ENCODE assay signal across 1 cellular context in the genomic region with DNA sequence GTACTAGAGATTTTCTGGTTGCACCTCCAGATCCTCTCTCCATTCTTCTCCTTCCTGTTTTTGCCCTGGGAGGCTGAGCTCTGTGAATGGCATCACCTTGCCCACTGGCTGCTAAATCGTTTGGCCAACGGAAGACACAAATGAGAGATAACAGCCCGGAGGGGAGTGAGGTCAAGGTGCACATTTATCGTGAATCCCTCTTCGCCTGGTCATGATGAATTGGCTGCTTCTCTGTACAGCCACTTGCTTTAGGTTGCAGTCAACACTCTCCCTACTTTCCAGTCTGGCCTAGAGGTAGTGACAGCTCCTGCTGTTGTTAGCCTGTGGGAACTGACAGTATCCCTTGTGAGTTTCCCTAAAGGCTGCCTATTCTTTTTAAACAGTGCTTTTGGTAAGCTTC.
TF ChIP-seq lines count a peak whose summit lies in the region.

No MANE protein-coding gene starts in this region.

TF ChIP-seq in K562, 482 proteins besides CTCF, POLR2A, EP300 and RAD21 (continued from another document and continues in another):
- TF ChIP-seq, protein P1, sequence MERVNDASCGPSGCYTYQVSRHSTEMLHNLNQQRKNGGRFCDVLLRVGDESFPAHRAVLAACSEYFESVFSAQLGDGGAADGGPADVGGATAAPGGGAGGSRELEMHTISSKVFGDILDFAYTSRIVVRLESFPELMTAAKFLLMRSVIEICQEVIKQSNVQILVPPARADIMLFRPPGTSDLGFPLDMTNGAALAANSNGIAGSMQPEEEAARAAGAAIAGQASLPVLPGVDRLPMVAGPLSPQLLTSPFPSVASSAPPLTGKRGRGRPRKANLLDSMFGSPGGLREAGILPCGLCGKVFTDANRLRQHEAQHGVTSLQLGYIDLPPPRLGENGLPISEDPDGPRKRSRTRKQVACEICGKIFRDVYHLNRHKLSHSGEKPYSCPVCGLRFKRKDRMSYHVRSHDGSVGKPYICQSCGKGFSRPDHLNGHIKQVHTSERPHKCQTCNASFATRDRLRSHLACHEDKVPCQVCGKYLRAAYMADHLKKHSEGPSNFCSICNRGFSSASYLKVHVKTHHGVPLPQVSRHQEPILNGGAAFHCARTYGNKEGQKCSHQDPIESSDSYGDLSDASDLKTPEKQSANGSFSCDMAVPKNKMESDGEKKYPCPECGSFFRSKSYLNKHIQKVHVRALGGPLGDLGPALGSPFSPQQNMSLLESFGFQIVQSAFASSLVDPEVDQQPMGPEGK (CRISPR knock-in tag; IDR thresholded peaks at IDR 0.05; ENCODE audit: borderline replicate concordance), result no peak
- TF ChIP-seq CC2D1A (IDR thresholded peaks at IDR 0.05), result no peak
- TF ChIP-seq ZEB2 (IDR thresholded peaks at IDR 0.05), result peak; percentile 36; the same call in 1 of the 2 replicates
- 0 out of 2 replicates have a peak, but pooled peaks have one; percentile 22 for TF ChIP-seq CBFA2T2 (conservative IDR thresholded peaks at IDR 0.05)
- peak; percentile 44 for TF ChIP-seq MAFK (IDR thresholded peaks at IDR 0.05; ENCODE audit: low read length)
- no peak for TF ChIP-seq NR2C2 (CRISPR knock-in tag; IDR thresholded peaks at IDR 0.05)
- TF ChIP-seq NR2C2 (tag; IDR thresholded peaks at IDR 0.05), result peak; percentile 65
- peak; percentile 68 for TF ChIP-seq NFE2 (IDR thresholded peaks at IDR 0.05; ENCODE audit: low read depth)
- no peak for TF ChIP-seq STAG1 (CRISPR knock-in tag; IDR thresholded peaks at IDR 0.05; ENCODE audit: borderline replicate concordance)
- TF ChIP-seq, protein P2, sequence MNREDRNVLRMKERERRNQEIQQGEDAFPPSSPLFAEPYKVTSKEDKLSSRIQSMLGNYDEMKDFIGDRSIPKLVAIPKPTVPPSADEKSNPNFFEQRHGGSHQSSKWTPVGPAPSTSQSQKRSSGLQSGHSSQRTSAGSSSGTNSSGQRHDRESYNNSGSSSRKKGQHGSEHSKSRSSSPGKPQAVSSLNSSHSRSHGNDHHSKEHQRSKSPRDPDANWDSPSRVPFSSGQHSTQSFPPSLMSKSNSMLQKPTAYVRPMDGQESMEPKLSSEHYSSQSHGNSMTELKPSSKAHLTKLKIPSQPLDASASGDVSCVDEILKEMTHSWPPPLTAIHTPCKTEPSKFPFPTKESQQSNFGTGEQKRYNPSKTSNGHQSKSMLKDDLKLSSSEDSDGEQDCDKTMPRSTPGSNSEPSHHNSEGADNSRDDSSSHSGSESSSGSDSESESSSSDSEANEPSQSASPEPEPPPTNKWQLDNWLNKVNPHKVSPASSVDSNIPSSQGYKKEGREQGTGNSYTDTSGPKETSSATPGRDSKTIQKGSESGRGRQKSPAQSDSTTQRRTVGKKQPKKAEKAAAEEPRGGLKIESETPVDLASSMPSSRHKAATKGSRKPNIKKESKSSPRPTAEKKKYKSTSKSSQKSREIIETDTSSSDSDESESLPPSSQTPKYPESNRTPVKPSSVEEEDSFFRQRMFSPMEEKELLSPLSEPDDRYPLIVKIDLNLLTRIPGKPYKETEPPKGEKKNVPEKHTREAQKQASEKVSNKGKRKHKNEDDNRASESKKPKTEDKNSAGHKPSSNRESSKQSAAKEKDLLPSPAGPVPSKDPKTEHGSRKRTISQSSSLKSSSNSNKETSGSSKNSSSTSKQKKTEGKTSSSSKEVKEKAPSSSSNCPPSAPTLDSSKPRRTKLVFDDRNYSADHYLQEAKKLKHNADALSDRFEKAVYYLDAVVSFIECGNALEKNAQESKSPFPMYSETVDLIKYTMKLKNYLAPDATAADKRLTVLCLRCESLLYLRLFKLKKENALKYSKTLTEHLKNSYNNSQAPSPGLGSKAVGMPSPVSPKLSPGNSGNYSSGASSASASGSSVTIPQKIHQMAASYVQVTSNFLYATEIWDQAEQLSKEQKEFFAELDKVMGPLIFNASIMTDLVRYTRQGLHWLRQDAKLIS (CRISPR knock-in tag; IDR thresholded peaks at IDR 0.05), result no peak
- TF ChIP-seq, protein P3, sequence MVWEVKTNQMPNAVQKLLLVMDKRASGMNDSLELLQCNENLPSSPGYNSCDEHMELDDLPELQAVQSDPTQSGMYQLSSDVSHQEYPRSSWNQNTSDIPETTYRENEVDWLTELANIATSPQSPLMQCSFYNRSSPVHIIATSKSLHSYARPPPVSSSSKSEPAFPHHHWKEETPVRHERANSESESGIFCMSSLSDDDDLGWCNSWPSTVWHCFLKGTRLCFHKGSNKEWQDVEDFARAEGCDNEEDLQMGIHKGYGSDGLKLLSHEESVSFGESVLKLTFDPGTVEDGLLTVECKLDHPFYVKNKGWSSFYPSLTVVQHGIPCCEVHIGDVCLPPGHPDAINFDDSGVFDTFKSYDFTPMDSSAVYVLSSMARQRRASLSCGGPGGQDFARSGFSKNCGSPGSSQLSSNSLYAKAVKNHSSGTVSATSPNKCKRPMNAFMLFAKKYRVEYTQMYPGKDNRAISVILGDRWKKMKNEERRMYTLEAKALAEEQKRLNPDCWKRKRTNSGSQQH (CRISPR knock-in tag; IDR thresholded peaks at IDR 0.05), result no peak
- TF ChIP-seq ZNF263 (CRISPR knock-in tag; IDR thresholded peaks at IDR 0.05; ENCODE audit: borderline replicate concordance), result no peak
- no peak for TF ChIP-seq RBM15 (IDR thresholded peaks at IDR 0.05; ENCODE audit: insufficient read depth, low read length)
- no peak for TF ChIP-seq GTF2F1 (IDR thresholded peaks at IDR 0.05; ENCODE audit: low read depth, low read length)
- TF ChIP-seq, protein P4, sequence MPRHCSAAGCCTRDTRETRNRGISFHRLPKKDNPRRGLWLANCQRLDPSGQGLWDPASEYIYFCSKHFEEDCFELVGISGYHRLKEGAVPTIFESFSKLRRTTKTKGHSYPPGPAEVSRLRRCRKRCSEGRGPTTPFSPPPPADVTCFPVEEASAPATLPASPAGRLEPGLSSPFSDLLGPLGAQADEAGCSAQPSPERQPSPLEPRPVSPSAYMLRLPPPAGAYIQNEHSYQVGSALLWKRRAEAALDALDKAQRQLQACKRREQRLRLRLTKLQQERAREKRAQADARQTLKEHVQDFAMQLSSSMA (CRISPR knock-in tag; IDR thresholded peaks at IDR 0.05), result no peak
- TF ChIP-seq, protein P5, sequence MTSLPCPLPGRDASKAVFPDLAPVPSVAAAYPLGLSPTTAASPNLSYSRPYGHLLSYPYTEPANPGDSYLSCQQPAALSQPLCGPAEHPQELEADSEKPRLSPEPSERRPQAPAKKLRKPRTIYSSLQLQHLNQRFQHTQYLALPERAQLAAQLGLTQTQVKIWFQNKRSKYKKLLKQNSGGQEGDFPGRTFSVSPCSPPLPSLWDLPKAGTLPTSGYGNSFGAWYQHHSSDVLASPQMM (CRISPR knock-in tag; IDR thresholded peaks at IDR 0.05), result no peak
- no peak for TF ChIP-seq PURB (CRISPR knock-in tag; IDR thresholded peaks at IDR 0.05; ENCODE audit: low read depth)
- 0 out of 4 replicates have a peak, but pooled peaks of 1 of the 2 experiments have one; percentile 22 for TF ChIP-seq TRIM24 (IDR thresholded peaks at IDR 0.05)
- TF ChIP-seq MAFF (IDR thresholded peaks at IDR 0.05; ENCODE audit: low read length), result peak; percentile 15; the same call in 1 of the 2 replicates
- no peak for TF ChIP-seq ZNF347 (CRISPR knock-in tag; IDR thresholded peaks at IDR 0.05; ENCODE audit: low read depth)
- TF ChIP-seq MYBL2 (IDR thresholded peaks at IDR 0.05; ENCODE audit: low read depth), result no peak
- TF ChIP-seq MYBL2 (CRISPR knock-in tag; IDR thresholded peaks at IDR 0.05; ENCODE audit: borderline replicate concordance), result no peak
- TF ChIP-seq ZNF12 (CRISPR knock-in tag; IDR thresholded peaks at IDR 0.05), result no peak
- TF ChIP-seq, protein P6, sequence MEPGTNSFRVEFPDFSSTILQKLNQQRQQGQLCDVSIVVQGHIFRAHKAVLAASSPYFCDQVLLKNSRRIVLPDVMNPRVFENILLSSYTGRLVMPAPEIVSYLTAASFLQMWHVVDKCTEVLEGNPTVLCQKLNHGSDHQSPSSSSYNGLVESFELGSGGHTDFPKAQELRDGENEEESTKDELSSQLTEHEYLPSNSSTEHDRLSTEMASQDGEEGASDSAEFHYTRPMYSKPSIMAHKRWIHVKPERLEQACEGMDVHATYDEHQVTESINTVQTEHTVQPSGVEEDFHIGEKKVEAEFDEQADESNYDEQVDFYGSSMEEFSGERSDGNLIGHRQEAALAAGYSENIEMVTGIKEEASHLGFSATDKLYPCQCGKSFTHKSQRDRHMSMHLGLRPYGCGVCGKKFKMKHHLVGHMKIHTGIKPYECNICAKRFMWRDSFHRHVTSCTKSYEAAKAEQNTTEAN (CRISPR knock-in tag; IDR thresholded peaks at IDR 0.05), result no peak
- TF ChIP-seq BACH1 (tag; IDR thresholded peaks at IDR 0.05), result no peak
- TF ChIP-seq ELF1 (tag; IDR thresholded peaks at IDR 0.05), result no peak
- TF ChIP-seq, protein P7, sequence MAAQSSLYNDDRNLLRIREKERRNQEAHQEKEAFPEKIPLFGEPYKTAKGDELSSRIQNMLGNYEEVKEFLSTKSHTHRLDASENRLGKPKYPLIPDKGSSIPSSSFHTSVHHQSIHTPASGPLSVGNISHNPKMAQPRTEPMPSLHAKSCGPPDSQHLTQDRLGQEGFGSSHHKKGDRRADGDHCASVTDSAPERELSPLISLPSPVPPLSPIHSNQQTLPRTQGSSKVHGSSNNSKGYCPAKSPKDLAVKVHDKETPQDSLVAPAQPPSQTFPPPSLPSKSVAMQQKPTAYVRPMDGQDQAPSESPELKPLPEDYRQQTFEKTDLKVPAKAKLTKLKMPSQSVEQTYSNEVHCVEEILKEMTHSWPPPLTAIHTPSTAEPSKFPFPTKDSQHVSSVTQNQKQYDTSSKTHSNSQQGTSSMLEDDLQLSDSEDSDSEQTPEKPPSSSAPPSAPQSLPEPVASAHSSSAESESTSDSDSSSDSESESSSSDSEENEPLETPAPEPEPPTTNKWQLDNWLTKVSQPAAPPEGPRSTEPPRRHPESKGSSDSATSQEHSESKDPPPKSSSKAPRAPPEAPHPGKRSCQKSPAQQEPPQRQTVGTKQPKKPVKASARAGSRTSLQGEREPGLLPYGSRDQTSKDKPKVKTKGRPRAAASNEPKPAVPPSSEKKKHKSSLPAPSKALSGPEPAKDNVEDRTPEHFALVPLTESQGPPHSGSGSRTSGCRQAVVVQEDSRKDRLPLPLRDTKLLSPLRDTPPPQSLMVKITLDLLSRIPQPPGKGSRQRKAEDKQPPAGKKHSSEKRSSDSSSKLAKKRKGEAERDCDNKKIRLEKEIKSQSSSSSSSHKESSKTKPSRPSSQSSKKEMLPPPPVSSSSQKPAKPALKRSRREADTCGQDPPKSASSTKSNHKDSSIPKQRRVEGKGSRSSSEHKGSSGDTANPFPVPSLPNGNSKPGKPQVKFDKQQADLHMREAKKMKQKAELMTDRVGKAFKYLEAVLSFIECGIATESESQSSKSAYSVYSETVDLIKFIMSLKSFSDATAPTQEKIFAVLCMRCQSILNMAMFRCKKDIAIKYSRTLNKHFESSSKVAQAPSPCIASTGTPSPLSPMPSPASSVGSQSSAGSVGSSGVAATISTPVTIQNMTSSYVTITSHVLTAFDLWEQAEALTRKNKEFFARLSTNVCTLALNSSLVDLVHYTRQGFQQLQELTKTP (IDR thresholded peaks at IDR 0.05; ENCODE audit: low read depth in 1 of 2, partially characterized antibody in 2 of 2), result no peak
- TF ChIP-seq, protein P8, sequence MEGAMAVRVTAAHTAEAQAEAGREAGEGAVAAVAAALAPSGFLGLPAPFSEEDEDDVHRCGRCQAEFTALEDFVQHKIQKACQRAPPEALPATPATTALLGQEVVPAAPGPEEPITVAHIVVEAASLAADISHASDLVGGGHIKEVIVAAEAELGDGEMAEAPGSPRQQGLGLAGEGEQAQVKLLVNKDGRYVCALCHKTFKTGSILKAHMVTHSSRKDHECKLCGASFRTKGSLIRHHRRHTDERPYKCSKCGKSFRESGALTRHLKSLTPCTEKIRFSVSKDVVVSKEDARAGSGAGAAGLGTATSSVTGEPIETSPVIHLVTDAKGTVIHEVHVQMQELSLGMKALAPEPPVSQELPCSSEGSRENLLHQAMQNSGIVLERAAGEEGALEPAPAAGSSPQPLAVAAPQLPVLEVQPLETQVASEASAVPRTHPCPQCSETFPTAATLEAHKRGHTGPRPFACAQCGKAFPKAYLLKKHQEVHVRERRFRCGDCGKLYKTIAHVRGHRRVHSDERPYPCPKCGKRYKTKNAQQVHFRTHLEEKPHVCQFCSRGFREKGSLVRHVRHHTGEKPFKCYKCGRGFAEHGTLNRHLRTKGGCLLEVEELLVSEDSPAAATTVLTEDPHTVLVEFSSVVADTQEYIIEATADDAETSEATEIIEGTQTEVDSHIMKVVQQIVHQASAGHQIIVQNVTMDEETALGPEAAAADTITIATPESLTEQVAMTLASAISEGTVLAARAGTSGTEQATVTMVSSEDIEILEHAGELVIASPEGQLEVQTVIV (CRISPR knock-in tag; IDR thresholded peaks at IDR 0.05; ENCODE audit: borderline replicate concordance), result no peak
- TF ChIP-seq HDAC3 (IDR thresholded peaks at IDR 0.05; ENCODE audit: borderline replicate concordance, partially characterized antibody), result no peak
- peak; percentile 37; the same call in 1 of the 2 replicates for TF ChIP-seq DPF2 (IDR thresholded peaks at IDR 0.05)
- TF ChIP-seq MED1 (CRISPR knock-in tag; IDR thresholded peaks at IDR 0.05; ENCODE audit: borderline replicate concordance), result no peak
- TF ChIP-seq PCBP1 (IDR thresholded peaks at IDR 0.05; ENCODE audit: low read depth, low read length, poor library complexity, severe bottlenecking), result no peak
- TF ChIP-seq, protein P9, sequence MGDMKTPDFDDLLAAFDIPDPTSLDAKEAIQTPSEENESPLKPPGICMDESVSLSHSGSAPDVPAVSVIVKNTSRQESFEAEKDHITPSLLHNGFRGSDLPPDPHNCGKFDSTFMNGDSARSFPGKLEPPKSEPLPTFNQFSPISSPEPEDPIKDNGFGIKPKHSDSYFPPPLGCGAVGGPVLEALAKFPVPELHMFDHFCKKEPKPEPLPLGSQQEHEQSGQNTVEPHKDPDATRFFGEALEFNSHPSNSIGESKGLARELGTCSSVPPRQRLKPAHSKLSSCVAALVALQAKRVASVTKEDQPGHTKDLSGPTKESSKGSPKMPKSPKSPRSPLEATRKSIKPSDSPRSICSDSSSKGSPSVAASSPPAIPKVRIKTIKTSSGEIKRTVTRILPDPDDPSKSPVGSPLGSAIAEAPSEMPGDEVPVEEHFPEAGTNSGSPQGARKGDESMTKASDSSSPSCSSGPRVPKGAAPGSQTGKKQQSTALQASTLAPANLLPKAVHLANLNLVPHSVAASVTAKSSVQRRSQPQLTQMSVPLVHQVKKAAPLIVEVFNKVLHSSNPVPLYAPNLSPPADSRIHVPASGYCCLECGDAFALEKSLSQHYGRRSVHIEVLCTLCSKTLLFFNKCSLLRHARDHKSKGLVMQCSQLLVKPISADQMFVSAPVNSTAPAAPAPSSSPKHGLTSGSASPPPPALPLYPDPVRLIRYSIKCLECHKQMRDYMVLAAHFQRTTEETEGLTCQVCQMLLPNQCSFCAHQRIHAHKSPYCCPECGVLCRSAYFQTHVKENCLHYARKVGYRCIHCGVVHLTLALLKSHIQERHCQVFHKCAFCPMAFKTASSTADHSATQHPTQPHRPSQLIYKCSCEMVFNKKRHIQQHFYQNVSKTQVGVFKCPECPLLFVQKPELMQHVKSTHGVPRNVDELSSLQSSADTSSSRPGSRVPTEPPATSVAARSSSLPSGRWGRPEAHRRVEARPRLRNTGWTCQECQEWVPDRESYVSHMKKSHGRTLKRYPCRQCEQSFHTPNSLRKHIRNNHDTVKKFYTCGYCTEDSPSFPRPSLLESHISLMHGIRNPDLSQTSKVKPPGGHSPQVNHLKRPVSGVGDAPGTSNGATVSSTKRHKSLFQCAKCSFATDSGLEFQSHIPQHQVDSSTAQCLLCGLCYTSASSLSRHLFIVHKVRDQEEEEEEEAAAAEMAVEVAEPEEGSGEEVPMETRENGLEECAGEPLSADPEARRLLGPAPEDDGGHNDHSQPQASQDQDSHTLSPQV (IDR thresholded peaks at IDR 0.05), result no peak
- TF ChIP-seq ESRRB (CRISPR knock-in tag; IDR thresholded peaks at IDR 0.05; ENCODE audit: borderline replicate concordance), result no peak
